ENCODE assay signal across 9 cellular contexts in genomic region chr1:155012052-155012546, GRCh38. TPM values are rescaled to one million over a fixed set of nuclear protein-coding genes. Genes with fewer than 3 reads are reported as not detected.
DNase-seq lines count a peak whose midpoint lies in the region; ATAC-seq and TF ChIP-seq lines count a peak whose summit lies in the region.
"Had no signal": no experiment of that assay in that cellular context is flagged by ENCODE, and none has a peak within 500 bp of the region (broad histone marks: within the 10 kb centered on the region; RNA-seq: fewer than 3 reads in every experiment).

No MANE protein-coding gene starts in this region.

- H3K4me3 ChIP-seq in MG63 (no peak overlapping the region), gastroesophageal sphincter (peak overlapping the region in 1 of 2 donors; percentile 4)

- H3K4me1 ChIP-seq in gastroesophageal sphincter, result peaks cover 2 to 83% (median 38%) of the 10 kb centered on the region in 3 donors

- H3K4me3 Mint-ChIP-seq in activated CD8-positive, alpha-beta T cell treated with anti-CD3 and anti-CD28 coated beads for 36 hours, result no peak overlapping the region

- no peak for ATAC-seq in activated CD8-positive, alpha-beta T cell treated with anti-CD3 and anti-CD28 coated beads for 36 hours
- peak; percentile 69 for ATAC-seq in gastroesophageal sphincter
- ATAC-seq in GM18870 (IDR thresholded peaks at IDR 0.05; ENCODE audit: unreplicated experiment), result no peak
- ATAC-seq in HG03565 (IDR thresholded peaks at IDR 0.05; ENCODE audit: unreplicated experiment), result no peak

- no peaks in the 10 kb centered on the region for H3K27me3 Mint-ChIP-seq in activated CD8-positive, alpha-beta T cell treated with anti-CD3 and anti-CD28 coated beads for 36 hours

- no peak for TF ChIP-seq POLR2A in gastroesophageal sphincter (IDR thresholded peaks at IDR 0.05)

- DNase-seq in C1 segment of cervical spinal cord (lab: John Stamatoyannopoulos, UW), result peak in 12 of 14 donors; percentile 18 to 93 (median 70)
- peak; percentile 62 for DNase-seq in MG63
- DNase-seq in activated CD8-positive, alpha-beta T cell treated with anti-CD3 and anti-CD28 coated beads for 36 hours, result no peak
- DNase-seq in posterior cingulate gyrus, result peak; percentile 71 to 98 (median 84)
- DNase-seq in RPMI8226, result no peak

- intact Hi-C loops in activated CD8-positive, alpha-beta T cell treated with anti-CD3 and anti-CD28 coated beads for 36 hours (cut with micrococcal nuclease), result no loop called here
- intact Hi-C loops in posterior cingulate gyrus (cut with DNase I), result no loop called here

- no peak for TF ChIP-seq CTCF in activated CD8-positive, alpha-beta T cell treated with anti-CD3 and anti-CD28 coated beads for 36 hours (IDR thresholded peaks at IDR 0.05)
- no peak for TF ChIP-seq CTCF in gastroesophageal sphincter (IDR thresholded peaks at IDR 0.05)

- H3K27me3 ChIP-seq in MG63, result no peaks in the 10 kb centered on the region
- no peaks in the 10 kb centered on the region for H3K27me3 ChIP-seq in gastroesophageal sphincter

- H3K27ac ChIP-seq in gastroesophageal sphincter, result peak overlapping the region; percentile 2 to 97 (median 76)

- peaks cover 72% of the 10 kb centered on the region for H3K4me1 Mint-ChIP-seq in activated CD8-positive, alpha-beta T cell treated with anti-CD3 and anti-CD28 coated beads for 36 hours (ENCODE audit: low read depth)

- H3K36me3 ChIP-seq in MG63 (peaks cover 82% of the 10 kb centered on the region), gastroesophageal sphincter (peaks cover 0 to 28% of the 10 kb centered on the region in 2 donors)

- peaks cover 8% of the 10 kb centered on the region for H3K36me3 Mint-ChIP-seq in activated CD8-positive, alpha-beta T cell treated with anti-CD3 and anti-CD28 coated beads for 36 hours (ENCODE audit: low read depth)

- CTCF ChIA-PET in activated CD8-positive, alpha-beta T cell treated with anti-CD3 and anti-CD28 coated beads for 36 hours (lab: Charles Lee), result interaction anchor here (1.1 to 2.8 kb wide), 5 partner anchors 11 to 79 kb away, joined by 3 to 13 read pairs (median 3); partner anchors contain the start of gene PBXIP1

- no peaks in the 10 kb centered on the region for H3K9me3 Mint-ChIP-seq in activated CD8-positive, alpha-beta T cell treated with anti-CD3 and anti-CD28 coated beads for 36 hours

- WGBS in gastroesophageal sphincter (ENCODE audit: low coverage in 1 of 2), 2 donors, result 40% methylated on average over 3 of the region's 9 CpGs; no CpG with 5 or more reads in 1 of the 2 donors

- peak overlapping the region; percentile 57 for H3K27ac Mint-ChIP-seq in activated CD8-positive, alpha-beta T cell treated with anti-CD3 and anti-CD28 coated beads for 36 hours

- no peak for TF ChIP-seq EP300 in gastroesophageal sphincter (IDR thresholded peaks at IDR 0.05)

- POLR2A ChIA-PET in activated CD8-positive, alpha-beta T cell treated with anti-CD3 and anti-CD28 coated beads for 36 hours (lab: Charles Lee), result interaction anchor here (0.6 to 1.7 kb wide), 7 partner anchors 8 to 259 kb away, joined by 3 to 5 read pairs (median 4); partner anchors contain the start of gene ADAM15

- H3K9me3 ChIP-seq in MG63 (no peaks in the 10 kb centered on the region), gastroesophageal sphincter (no peaks in the 10 kb centered on the region)

RNA-seq across cellular contexts. Expression of gene ZBTB7B, which starts 9.5 kb away (rescaled TPM):
- total RNA-seq in MG63 (2014; rRNA removed; shearing (Covaris generic); ENCODE audit: low replicate concordance), result 25.7 and 60.5 TPM in 2 replicates
- 10 to 100 TPM; 26.3 to 26.5 TPM for total RNA-seq in activated CD8-positive, alpha-beta T cell treated with anti-CD3 and anti-CD28 coated beads for 36 hours
- 10 to 100 TPM; 45.5 to 63.4 (median 49.5) TPM for total RNA-seq in gastroesophageal sphincter

RNA-seq across cellular contexts. Expression of gene LENEP, which starts 18.7 kb away (rescaled TPM):
- total RNA-seq in MG63 (2014; rRNA removed; shearing (Covaris generic); ENCODE audit: low replicate concordance), result not detected in 2 replicates
- not detected for total RNA-seq in activated CD8-positive, alpha-beta T cell treated with anti-CD3 and anti-CD28 coated beads for 36 hours
- total RNA-seq in gastroesophageal sphincter, result not detected

RNA-seq across cellular contexts. Expression of gene DCST2, which starts 21.5 kb away (rescaled TPM):
- not detected in 2 replicates for total RNA-seq in MG63 (2014; rRNA removed; shearing (Covaris generic); ENCODE audit: low replicate concordance)
- total RNA-seq in activated CD8-positive, alpha-beta T cell treated with anti-CD3 and anti-CD28 coated beads for 36 hours, result under 1 TPM; 0.20 to 0.36 TPM
- total RNA-seq in gastroesophageal sphincter, result under 1 TPM in 2 of 4 donors, not detected in 2; 0.35 to 0.54 TPM

RNA-seq across cellular contexts. Expression of gene DCST1, which starts 21.5 kb away (rescaled TPM):
- not detected in 2 replicates for total RNA-seq in MG63 (2014; rRNA removed; shearing (Covaris generic); ENCODE audit: low replicate concordance)
- total RNA-seq in activated CD8-positive, alpha-beta T cell treated with anti-CD3 and anti-CD28 coated beads for 36 hours, result not detected
- not detected for total RNA-seq in gastroesophageal sphincter
- total RNA-seq: dermis microvascular lymphatic vessel endothelial cell had no signal

RNA-seq across cellular contexts. Expression of gene FLAD1, which starts 29.0 kb away (rescaled TPM):
- total RNA-seq in MG63 (2014; rRNA removed; shearing (Covaris generic); ENCODE audit: low replicate concordance), result 39.6 and 49.6 TPM in 2 replicates
- total RNA-seq in activated CD8-positive, alpha-beta T cell treated with anti-CD3 and anti-CD28 coated beads for 36 hours, result 10 to 100 TPM; 31.5 to 32.9 TPM
- total RNA-seq in gastroesophageal sphincter, result 10 to 100 TPM; 12.8 to 23.5 (median 20.7) TPM

Comparison
In these comparisons a context has a peak if more than half of its experiments do, and no peak if none do; other contexts are left out.
1. DNase-seq: peak in C1 segment of cervical spinal cord (12 of 14), MG63 (single experiment) and posterior cingulate gyrus (10 of 10); none in activated CD8-positive, alpha-beta T cell treated with anti-CD3 and anti-CD28 coated beads for 36 hours (single experiment) and RPMI8226 (single experiment).